In the genomic region with DNA sequence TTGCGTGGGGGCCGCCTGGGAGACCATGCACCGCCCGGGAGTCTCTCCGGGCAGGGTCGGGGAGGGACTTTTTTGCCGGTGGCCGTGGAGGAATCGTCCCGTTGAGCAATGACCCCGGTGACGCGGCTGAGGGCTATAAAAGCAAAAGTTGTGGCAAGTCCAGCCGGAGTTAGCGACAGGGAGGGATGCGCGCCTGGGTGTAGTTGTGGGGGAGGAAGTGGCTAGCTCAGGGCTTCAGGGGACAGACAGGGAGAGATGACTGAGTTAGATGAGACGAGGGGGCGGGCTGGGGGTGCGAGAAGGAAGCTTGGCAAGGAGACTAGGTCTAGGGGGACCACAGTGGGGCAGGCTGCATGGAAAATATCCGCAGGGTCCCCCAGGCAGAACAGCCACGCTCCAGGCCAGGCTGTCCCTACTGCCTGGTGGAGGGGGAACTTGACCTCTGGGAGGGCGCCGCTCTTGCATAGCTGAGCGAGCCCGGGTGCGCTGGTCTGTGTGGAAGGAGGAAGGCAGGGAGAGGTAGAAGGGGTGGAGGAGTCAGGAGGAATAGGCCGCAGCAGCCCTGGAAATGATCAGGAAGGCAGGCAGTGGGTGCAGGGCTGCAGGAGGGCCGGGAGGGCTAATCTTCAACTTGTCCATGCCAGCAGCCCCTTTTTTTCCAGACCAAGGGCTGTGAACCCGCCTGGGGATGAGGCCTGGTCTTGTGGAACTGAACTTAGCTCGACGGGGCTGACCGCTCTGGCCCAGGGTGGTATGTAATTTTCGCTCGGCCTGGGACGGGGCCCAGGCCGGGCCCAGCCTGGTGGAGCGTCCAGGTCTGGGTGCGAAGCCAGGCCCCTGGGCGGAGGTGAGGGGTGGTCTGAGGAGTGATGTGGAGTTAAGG, we compare ENCODE assay signal across 1 cellular context.
TF ChIP-seq lines count a peak whose summit lies in the region.

Gene NEAT1 (plus strand): TSS at position 166 of the 883 bp plus-strand sequence.

TF ChIP-seq in HCT116, 20 proteins besides CTCF, POLR2A, EP300 and RAD21 (continued from another document):
- TF ChIP-seq REST (IDR thresholded peaks at IDR 0.05; ENCODE audit: low read depth) (no peak), CEBPB (IDR thresholded peaks at IDR 0.05; ENCODE audit: low read depth) (no peak), EZH2phosphoT487 (IDR thresholded peaks at IDR 0.05; ENCODE audit: borderline replicate concordance) (no peak), FOSL1 (IDR thresholded peaks at IDR 0.05; ENCODE audit: low read depth) (no peak), EZH2 (IDR thresholded peaks at IDR 0.05) (no peak), SIN3A (IDR thresholded peaks at IDR 0.05; ENCODE audit: low read depth) (no peak), ELF1 (IDR thresholded peaks at IDR 0.05; ENCODE audit: borderline replicate concordance, low read depth) (no peak), YY1 (IDR thresholded peaks at IDR 0.05; ENCODE audit: extremely low read depth, insufficient replicate concordance, low read depth, low read length) (peak; percentile 84), ZBTB33 (IDR thresholded peaks at IDR 0.05; ENCODE audit: extremely low read depth, insufficient replicate concordance, low read length) (peak; percentile 82), EGR1 (IDR thresholded peaks at IDR 0.05; ENCODE audit: low read depth) (no peak), SP1 (IDR thresholded peaks at IDR 0.05; ENCODE audit: low read depth) (no peak), CBX3 (IDR thresholded peaks at IDR 0.05; ENCODE audit: low read depth) (no peak)
- TF ChIP-seq, protein P1, sequence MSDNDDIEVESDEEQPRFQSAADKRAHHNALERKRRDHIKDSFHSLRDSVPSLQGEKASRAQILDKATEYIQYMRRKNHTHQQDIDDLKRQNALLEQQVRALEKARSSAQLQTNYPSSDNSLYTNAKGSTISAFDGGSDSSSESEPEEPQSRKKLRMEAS (IDR thresholded peaks at IDR 0.05) = no peak
